ENCODE assay signal across 39 cellular contexts in genomic region chr2:142416996-142417395, GRCh38.
"Had no signal": no experiment of that assay in that cellular context is flagged by ENCODE, and none has a peak within 500 bp of the region (broad histone marks: within the 10 kb centered on the region; RNA-seq: fewer than 3 reads in every experiment).

No MANE protein-coding gene starts in this region.

- DNase-seq: activated effector memory CD4-positive, alpha-beta T cell treated with anti-CD3 and anti-CD28 coated beads, Interleukin-2, amount 50 U/mL, for 16 hours; activated effector memory CD4-positive, alpha-beta T cell treated with Interleukin-2 at 50 U/mL for 16 hours; activated gamma-delta T cell; activated gamma-delta T cell treated with Interleukin-2 at 50 U/mL for 16 hours; activated naive CD4-positive, alpha-beta T cell; activated naive CD4-positive, alpha-beta T cell treated with anti-CD3 and anti-CD28 coated beads for 36 hours; activated naive CD4-positive, alpha-beta T cell treated with anti-CD3 and anti-CD28 coated beads, Interleukin-2, amount 10 ng/mL, durations not matched to agents 7 days and 5 days; activated naive CD4-positive, alpha-beta T cell treated with anti-CD3 and anti-CD28 coated beads, Interleukin-2, amount 50 U/mL, for 16 hours; activated naive CD4-positive, alpha-beta T cell treated with Interleukin-2 at 50 U/mL for 16 hours; activated naive CD8-positive, alpha-beta T cell treated with anti-CD3 and anti-CD28 coated beads for 36 hours; activated naive CD8-positive, alpha-beta T cell treated with anti-CD3 and anti-CD28 coated beads, Interleukin-2, amount 10 ng/mL, durations not matched to agents 7 days and 5 days; activated naive CD8-positive, alpha-beta T cell treated with anti-CD3 and anti-CD28 coated beads, Interleukin-2, amount 50 U/mL, for 24 hours; activated T-cell treated with anti-CD3 and anti-CD28 coated beads, Interleukin-2, amount 50 U/mL, for 24 hours; activated T-cell treated with anti-CD3 and anti-CD28 coated beads, Interleukin-2, amount 50 U/mL, for 4 hours; activated T-cell treated with anti-CD3 and anti-CD28 coated beads, Interleukin-2, amount 50 U/mL, for 48 hours; activated T-cell treated with anti-CD3 and anti-CD28 coated beads, Interleukin-2, amount 50 U/mL, for 72 hours; adrenal gland; amniotic stem cell; amygdala; anterior cingulate cortex; aorta; body of pancreas; brain microvascular endothelial cell; caudate nucleus; central memory CD4-positive, alpha-beta T cell; cerebellar nuclear complex had no signal

- H3K27me3 ChIP-seq: adrenal gland, ascending aorta, body of pancreas, brain microvascular endothelial cell, breast epithelium, cardiac muscle cell had no signal

- H3K36me3 Mint-ChIP-seq: activated naive CD4-positive, alpha-beta T cell treated with anti-CD3 and anti-CD28 coated beads, Interleukin-2, amount 10 ng/mL, durations not matched to agents 7 days and 5 days; activated naive CD4-positive, alpha-beta T cell treated with anti-CD3 and anti-CD28 coated beads, Interleukin-2, amount 50 U/mL, for 24 hours; activated naive CD4-positive, alpha-beta T cell treated with anti-CD3 and anti-CD28 coated beads, Interleukin-2, amount 50 U/mL, for 72 hours; activated naive CD8-positive, alpha-beta T cell; activated naive CD8-positive, alpha-beta T cell treated with anti-CD3 and anti-CD28 coated beads for 36 hours; activated naive CD8-positive, alpha-beta T cell treated with anti-CD3 and anti-CD28 coated beads, Interleukin-2, amount 10 ng/mL, durations not matched to agents 7 days and 5 days; brain had no signal

- H3K27ac ChIP-seq: adrenal gland, ascending aorta, body of pancreas, brain microvascular endothelial cell, breast epithelium, cardiac muscle cell had no signal

- H3K27ac Mint-ChIP-seq: activated naive CD4-positive, alpha-beta T cell treated with anti-CD3 and anti-CD28 coated beads for 36 hours; activated naive CD4-positive, alpha-beta T cell treated with anti-CD3 and anti-CD28 coated beads, Interleukin-2, amount 10 ng/mL, durations not matched to agents 7 days and 5 days; activated naive CD4-positive, alpha-beta T cell treated with anti-CD3 and anti-CD28 coated beads, Interleukin-2, amount 50 U/mL, for 24 hours; activated naive CD4-positive, alpha-beta T cell treated with anti-CD3 and anti-CD28 coated beads, Interleukin-2, amount 50 U/mL, for 72 hours; activated naive CD8-positive, alpha-beta T cell; activated naive CD8-positive, alpha-beta T cell treated with anti-CD3 and anti-CD28 coated beads for 36 hours; activated naive CD8-positive, alpha-beta T cell treated with anti-CD3 and anti-CD28 coated beads, Interleukin-2, amount 10 ng/mL, durations not matched to agents 7 days and 5 days; activated naive CD8-positive, alpha-beta T cell treated with anti-CD3 and anti-CD28 coated beads, Interleukin-2, amount 50 U/mL, for 24 hours; activated T-cell treated with anti-CD3 and anti-CD28 coated beads, Interleukin-2, amount 50 U/mL, for 24 hours; activated T-cell treated with anti-CD3 and anti-CD28 coated beads, Interleukin-2, amount 50 U/mL, for 72 hours; activated T-helper 1 cell treated with anti-CD3 and anti-CD28 coated beads, Interleukin-12 subunit alpha, Interleukin-12 subunit beta, Interleukin-2, Interleukin-4 antibody, amounts not matched to agents 30 ng/mL and 10 ng/mL and 1 ng/mL, durations not matched to agents 14 hours and 24 hours and 36 hours; activated T-helper 17 cell treated with anti-CD3 and anti-CD28 coated beads, Interleukin-2, amount 50 U/mL, for 72 hours; activated T-helper 2 cell treated with anti-CD3 and anti-CD28 coated beads, Interferon-gamma antibody, Interleukin-2, Interleukin-4, amounts not matched to agents 10 μg/mL and 5 μg/mL and 100 μg/mL, durations not matched to agents 14 hours and 24 hours and 36 hours; brain had no signal

- H3K4me3 ChIP-seq: adrenal gland, ascending aorta, body of pancreas, breast epithelium, cardiac muscle cell had no signal

- H3K9me3 Mint-ChIP-seq: activated naive CD4-positive, alpha-beta T cell treated with anti-CD3 and anti-CD28 coated beads for 36 hours; activated naive CD4-positive, alpha-beta T cell treated with anti-CD3 and anti-CD28 coated beads, Interleukin-2, amount 10 ng/mL, durations not matched to agents 7 days and 5 days; activated naive CD8-positive, alpha-beta T cell treated with anti-CD3 and anti-CD28 coated beads, Interleukin-2, amount 10 ng/mL, durations not matched to agents 7 days and 5 days; activated T-cell treated with anti-CD3 and anti-CD28 coated beads, Interleukin-2, amount 50 U/mL, for 4 hours; activated T-helper 1 cell treated with anti-CD3 and anti-CD28 coated beads, Interleukin-12 subunit alpha, Interleukin-12 subunit beta, Interleukin-2, Interleukin-4 antibody, amounts not matched to agents 30 ng/mL and 10 ng/mL and 1 ng/mL, durations not matched to agents 14 hours and 24 hours and 36 hours; activated T-helper 2 cell treated with anti-CD3 and anti-CD28 coated beads, Interferon-gamma antibody, Interleukin-2, Interleukin-4, amounts not matched to agents 10 μg/mL and 5 μg/mL and 100 μg/mL, durations not matched to agents 14 hours and 24 hours and 36 hours; brain had no signal

- H3K4me1 Mint-ChIP-seq: activated naive CD4-positive, alpha-beta T cell treated with anti-CD3 and anti-CD28 coated beads, Interleukin-2, amount 10 ng/mL, durations not matched to agents 7 days and 5 days; activated naive CD4-positive, alpha-beta T cell treated with anti-CD3 and anti-CD28 coated beads, Interleukin-2, amount 50 U/mL, for 24 hours; activated naive CD8-positive, alpha-beta T cell treated with anti-CD3 and anti-CD28 coated beads for 36 hours; activated naive CD8-positive, alpha-beta T cell treated with anti-CD3 and anti-CD28 coated beads, Interleukin-2, amount 10 ng/mL, durations not matched to agents 7 days and 5 days; activated naive CD8-positive, alpha-beta T cell treated with anti-CD3 and anti-CD28 coated beads, Interleukin-2, amount 50 U/mL, for 24 hours; activated T-helper 17 cell treated with anti-CD3 and anti-CD28 coated beads, Interleukin-2, amount 50 U/mL, for 72 hours; central memory CD8-positive, alpha-beta T cell had no signal

- H3K4me1 ChIP-seq: adrenal gland, ascending aorta, body of pancreas, breast epithelium had no signal

- H3K4me3 Mint-ChIP-seq: activated naive CD4-positive, alpha-beta T cell treated with anti-CD3 and anti-CD28 coated beads for 36 hours; activated naive CD4-positive, alpha-beta T cell treated with anti-CD3 and anti-CD28 coated beads, Interleukin-2, amount 10 ng/mL, durations not matched to agents 7 days and 5 days; activated naive CD4-positive, alpha-beta T cell treated with anti-CD3 and anti-CD28 coated beads, Interleukin-2, amount 50 U/mL, for 24 hours; activated naive CD8-positive, alpha-beta T cell; activated naive CD8-positive, alpha-beta T cell treated with anti-CD3 and anti-CD28 coated beads for 36 hours; activated naive CD8-positive, alpha-beta T cell treated with anti-CD3 and anti-CD28 coated beads, Interleukin-2, amount 10 ng/mL, durations not matched to agents 7 days and 5 days; activated naive CD8-positive, alpha-beta T cell treated with anti-CD3 and anti-CD28 coated beads, Interleukin-2, amount 50 U/mL, for 24 hours; activated T-cell treated with anti-CD3 and anti-CD28 coated beads, Interleukin-2, amount 50 U/mL, for 24 hours; activated T-cell treated with anti-CD3 and anti-CD28 coated beads, Interleukin-2, amount 50 U/mL, for 4 hours; activated T-cell treated with anti-CD3 and anti-CD28 coated beads, Interleukin-2, amount 50 U/mL, for 72 hours; activated T-helper 1 cell treated with anti-CD3 and anti-CD28 coated beads, Interleukin-12 subunit alpha, Interleukin-12 subunit beta, Interleukin-2, Interleukin-4 antibody, amounts not matched to agents 30 ng/mL and 10 ng/mL and 1 ng/mL, durations not matched to agents 14 hours and 24 hours and 36 hours; activated T-helper 17 cell treated with anti-CD3 and anti-CD28 coated beads, Interleukin-2, amount 50 U/mL, for 72 hours; brain; central memory CD8-positive, alpha-beta T cell had no signal

- ATAC-seq: activated naive CD4-positive, alpha-beta T cell treated with anti-CD3 and anti-CD28 coated beads, Interleukin-2, amount 50 U/mL, for 72 hours; activated naive CD8-positive, alpha-beta T cell treated with anti-CD3 and anti-CD28 coated beads, Interleukin-2, amount 50 U/mL, for 24 hours; activated T-cell treated with anti-CD3 and anti-CD28 coated beads, Interleukin-2, amount 50 U/mL, for 4 hours; activated T-cell treated with anti-CD3 and anti-CD28 coated beads, Interleukin-2, amount 50 U/mL, for 72 hours; activated T-helper 17 cell treated with anti-CD3 and anti-CD28 coated beads, Interleukin-2, amount 50 U/mL, for 72 hours; body of pancreas had no signal

- H3K27me3 Mint-ChIP-seq: activated naive CD4-positive, alpha-beta T cell treated with anti-CD3 and anti-CD28 coated beads, Interleukin-2, amount 10 ng/mL, durations not matched to agents 7 days and 5 days; activated naive CD4-positive, alpha-beta T cell treated with anti-CD3 and anti-CD28 coated beads, Interleukin-2, amount 50 U/mL, for 24 hours; activated naive CD8-positive, alpha-beta T cell; activated naive CD8-positive, alpha-beta T cell treated with anti-CD3 and anti-CD28 coated beads for 36 hours; activated naive CD8-positive, alpha-beta T cell treated with anti-CD3 and anti-CD28 coated beads, Interleukin-2, amount 10 ng/mL, durations not matched to agents 7 days and 5 days; activated naive CD8-positive, alpha-beta T cell treated with anti-CD3 and anti-CD28 coated beads, Interleukin-2, amount 50 U/mL, for 24 hours; activated T-cell treated with anti-CD3 and anti-CD28 coated beads, Interleukin-2, amount 50 U/mL, for 24 hours; activated T-helper 17 cell treated with anti-CD3 and anti-CD28 coated beads, Interleukin-2, amount 50 U/mL, for 72 hours; brain; central memory CD8-positive, alpha-beta T cell had no signal

- FAIRE-seq: astrocyte, bronchial epithelial cell had no signal

- H3K36me3 ChIP-seq: adrenal gland, ascending aorta, brain microvascular endothelial cell, breast epithelium, cardiac muscle cell had no signal

- H3K9me3 ChIP-seq: adrenal gland, ascending aorta, breast epithelium had no signal
